In genomic region chr7:129951076-129952011, GRCh38 we compare ENCODE assay signal across 8 cellular contexts. TPM values are rescaled to one million over a fixed set of nuclear protein-coding genes. Genes with fewer than 3 reads are reported as not detected.
DNase-seq lines count a peak whose midpoint lies in the region; ATAC-seq and TF ChIP-seq lines count a peak whose summit lies in the region.

No MANE protein-coding gene starts in this region.

- H3K27me3 Mint-ChIP-seq in activated T-cell treated with anti-CD3 and anti-CD28 coated beads, Interleukin-2, amount 50 U/mL, for 4 hours (ENCODE audit: low read depth) = no peaks in the 10 kb centered on the region

- no peaks in the 10 kb centered on the region for H3K36me3 ChIP-seq in ovary

- no peak for TF ChIP-seq POLR2A in ovary (IDR thresholded peaks at IDR 0.05)

- peaks cover 7% of the 10 kb centered on the region for H3K4me1 ChIP-seq in ovary (ENCODE audit: insufficient read depth)

- no peaks in the 10 kb centered on the region for H3K9me3 ChIP-seq in ovary

- TF ChIP-seq CTCF in fibroblast of mammary gland (conservative IDR thresholded peaks at IDR 0.05; ENCODE audit: control insufficient read depth, insufficient read depth, low read depth, low read length) (no peak), ovary (IDR thresholded peaks at IDR 0.05) (no peak)

- DNase-seq in activated T-cell treated with anti-CD3 and anti-CD28 coated beads for 4 hours = peak; percentile 3
- DNase-seq in activated T-cell treated with anti-CD3 and anti-CD28 coated beads, Interleukin-2, amount 50 U/mL, for 4 hours = no peak
- DNase-seq in SK-MEL-5 (ENCODE audit: low read depth, low spot score) = peak; percentile 32
- DNase-seq in fibroblast of mammary gland (ENCODE audit: low read depth) = no peak
- DNase-seq in ovary = peak; percentile 32 to 47 (median 41)
- DNase-seq in effector CD4-positive, alpha-beta T cell = no peak
- DNase-seq in NCI-H1694 treated with DMSO at 0.1 percent for 48 hours (lab: John Stamatoyannopoulos, UW) = no peak
- no peak for DNase-seq in cerebellum (ENCODE audit: low spot score)

- intact Hi-C loops in ovary (cut with DNase I) = loop anchor here in 1 of 4 donors (2.0 kb wide), 1 partner anchor 121 kb away; no protein-coding TSS in a partner anchor

- H3K9me3 Mint-ChIP-seq in activated T-cell treated with anti-CD3 and anti-CD28 coated beads, Interleukin-2, amount 50 U/mL, for 4 hours = no peaks in the 10 kb centered on the region

- ATAC-seq in activated T-cell treated with anti-CD3 and anti-CD28 coated beads, Interleukin-2, amount 50 U/mL, for 4 hours = no peak

- H3K4me3 Mint-ChIP-seq in activated T-cell treated with anti-CD3 and anti-CD28 coated beads, Interleukin-2, amount 50 U/mL, for 4 hours = no peak overlapping the region

- H3K27me3 ChIP-seq in ovary = no peaks in the 10 kb centered on the region

- in situ Hi-C loops in SK-MEL-5 (cut with HindIII; ENCODE audit: low pct_unique_long_range_greater_than_20kb, low sequenced_read_pairs) = no loop called here

- no peaks in the 10 kb centered on the region for H3K36me3 Mint-ChIP-seq in activated T-cell treated with anti-CD3 and anti-CD28 coated beads, Interleukin-2, amount 50 U/mL, for 4 hours (ENCODE audit: insufficient read depth)

- TF ChIP-seq EP300 in ovary (IDR thresholded peaks at IDR 0.05) = no peak

- peak overlapping the region; percentile 84 for H3K4me3 ChIP-seq in fibroblast of mammary gland (ENCODE audit: control insufficient read depth, low read depth, low read length)
- peak overlapping the region; percentile 79 for H3K4me3 ChIP-seq in ovary

- 0 to 2% (median 0%) methylated on average over 7 of the region's 7 CpGs for WGBS in ovary, 3 donors

- peaks cover 21% of the 10 kb centered on the region for H3K4me1 Mint-ChIP-seq in activated T-cell treated with anti-CD3 and anti-CD28 coated beads, Interleukin-2, amount 50 U/mL, for 4 hours (ENCODE audit: low read depth)

- peak overlapping the region; percentile 89 to 97 for H3K27ac ChIP-seq in ovary

RNA-seq across cellular contexts. Expression of gene UBE2H, which starts 1.4 kb away (rescaled TPM):
- 10 to 100 TPM in 2 of 3 donors, 1 to 10 TPM in 1; 9.1 to 11.8 (median 11.5) TPM for total RNA-seq in activated T-cell treated with anti-CD3 and anti-CD28 coated beads, Interleukin-2, amount 50 U/mL, for 4 hours
- 37.4 and 40.5 TPM in 2 replicates for total RNA-seq in SK-MEL-5 (2014; rRNA removed; shearing (Covaris generic))
- 71.1 and 85.0 TPM in 2 replicates for polyA plus RNA-seq in SK-MEL-5 (2015; cell fraction: cytosol; rRNA removed)
- 43.6 and 48.0 TPM in 2 replicates for polyA plus RNA-seq in SK-MEL-5 (2015; cell fraction: nucleus; rRNA removed)
- total RNA-seq in ovary (100 to 1,000 TPM in 1 of 7 donors, 10 to 100 TPM in 6; 57.7 to 101 (median 64.7) TPM), cerebellum (79.8 TPM)
- polyA plus RNA-seq in ovary = 100 to 1,000 TPM in 1 of 2 donors, 10 to 100 TPM in 1; 38.1 to 149 TPM

Comparison
In these comparisons a context has a peak if more than half of its experiments do, and no peak if none do; other contexts are left out.
1. DNase-seq: peak in activated T-cell treated with anti-CD3 and anti-CD28 coated beads for 4 hours (single experiment), SK-MEL-5 (single experiment) and ovary (5 of 5); none in activated T-cell treated with anti-CD3 and anti-CD28 coated beads, Interleukin-2, amount 50 U/mL, for 4 hours (single experiment), fibroblast of mammary gland (single experiment), effector CD4-positive, alpha-beta T cell (single experiment), NCI-H1694 treated with DMSO at 0.1 percent for 48 hours (single experiment) and cerebellum (single experiment).